In genomic region chr1:52602328-52603300, GRCh38 we compare ENCODE assay signal across 8 cellular contexts. TPM values are rescaled to one million over a fixed set of nuclear protein-coding genes. Genes with fewer than 3 reads are reported as not detected.
DNase-seq lines count a peak whose midpoint lies in the region; ATAC-seq and TF ChIP-seq lines count a peak whose summit lies in the region.

GPX7 (plus strand) TSS chr1:52602371; CDS start chr1:52602410, 39 bp downstream.

- peak within 1 kb of the TSS; percentile 30 for H3K4ac ChIP-seq in IMR-90 (ENCODE audit: low read depth, low read length)

- peak within 1 kb of the TSS; percentile 42 for H3K23ac ChIP-seq in IMR-90 (ENCODE audit: low read depth, low read length)

- H3K18ac ChIP-seq in IMR-90 (ENCODE audit: low read depth, low read length): peak within 1 kb of the TSS; percentile 32; the same call in 1 of the 2 replicates

- CTCF ChIA-PET in IMR-90 (lab: Yijun Ruan, JAX): interaction anchor here (0.5 kb wide), 1 partner anchor 34 kb away, joined by 6 read pairs; no protein-coding TSS in a partner anchor

- no peak for TF ChIP-seq POLR2A in IMR-90 (IDR thresholded peaks at IDR 0.05; ENCODE audit: low read depth, low read length)

- no peak for TF ChIP-seq CTCF in IMR-90 (conservative IDR thresholded peaks at IDR 0.05; ENCODE audit: low read depth, low read length)

- 14% methylated on average over 32 of the region's 90 CpGs; no CpG with 5 or more reads in 1 of the 2 experiments for WGBS in IMR-90 (ENCODE audit: extremely low coverage in 2 of 2, insufficient read length in 1 of 2), 2 experiments

- in situ Hi-C loops in IMR-90 (cut with MboI; ENCODE audit: low sequenced_read_pairs): no loop called here

- peak within 1 kb of the TSS; percentile 40; the same call in 1 of the 2 replicates for H2BK120ac ChIP-seq in IMR-90 (ENCODE audit: low read depth, low read length)

- H3K9me3 ChIP-seq in BLaER1 (no peaks in the 10 kb centered on the region), IMR-90 (ENCODE audit: control insufficient read depth, insufficient read depth, low read length) (no peaks in the 10 kb centered on the region)

- no peaks in the 10 kb centered on the region for H3K79me1 ChIP-seq in IMR-90 (ENCODE audit: low read depth in 1 of 2, low read length in 2 of 2)

- H2BK20ac ChIP-seq in IMR-90 (ENCODE audit: low read depth, low read length): no peak within 1 kb of the TSS

- dilution Hi-C loops in IMR-90 (cut with HindIII; ENCODE audit: low sequenced_read_pairs, unreplicated experiment): no loop called here

- H3K36me3 ChIP-seq in BLaER1 (peaks cover 33% of the 10 kb centered on the region), IMR-90 (ENCODE audit: control insufficient read depth, insufficient read depth, low read length) (no peaks in the 10 kb centered on the region)

- H3K27me3 ChIP-seq in BLaER1 (no peaks in the 10 kb centered on the region), IMR-90 (ENCODE audit: control insufficient read depth, insufficient read depth, low read length) (peaks cover 13% of the 10 kb centered on the region)

- H2AK5ac ChIP-seq in IMR-90 (ENCODE audit: low read depth, low read length): 0 out of 2 replicates have a peak within 1 kb of the TSS, but pooled peaks have one; percentile 9

- peak within 1 kb of the TSS; percentile 86 for H4K5ac ChIP-seq in IMR-90 (ENCODE audit: low read depth, low read length)

- H3K4me1 ChIP-seq in BLaER1 (peaks cover 44% of the 10 kb centered on the region), IMR-90 (ENCODE audit: control insufficient read depth, insufficient read depth, low read length) (peaks cover 5% of the 10 kb centered on the region; the same call in 1 of the 2 replicates)

- no peak within 1 kb of the TSS; the same call in 2 of the 3 replicates for H2BK15ac ChIP-seq in IMR-90 (ENCODE audit: low read depth, low read length)

- TF ChIP-seq RAD21 in IMR-90 (IDR thresholded peaks at IDR 0.05; ENCODE audit: low read length): no peak

- H3K9me1 ChIP-seq in IMR-90 (ENCODE audit: insufficient read depth, low read length): peaks cover 7% of the 10 kb centered on the region

- H3K56ac ChIP-seq in IMR-90 (ENCODE audit: extremely low read depth, insufficient read depth, low read length): no peak within 1 kb of the TSS

- H4K20me1 ChIP-seq in BLaER1: peaks cover 18% of the 10 kb centered on the region; the same call in 1 of the 2 replicates
- no peaks in the 10 kb centered on the region for H4K20me1 ChIP-seq in IMR-90 (ENCODE audit: insufficient read depth, low read length)

- H3K9ac ChIP-seq in BLaER1 (peak within 1 kb of the TSS; percentile 97), IMR-90 (ENCODE audit: low read depth, low read length) (peak within 1 kb of the TSS; percentile 61)

- H3K27ac ChIP-seq in BLaER1 (peak within 1 kb of the TSS; percentile 98), IMR-90 (ENCODE audit: insufficient read depth, low read length) (peak within 1 kb of the TSS; percentile 42; the same call in 1 of the 2 replicates), cingulate gyrus (ENCODE audit: low read depth, low read length) (peak within 1 kb of the TSS; percentile 42)

- peak; percentile 75 for ATAC-seq in IMR-90 (ENCODE audit: low read depth)
- peak; percentile 79 for ATAC-seq in left lobe of liver
- no peak for ATAC-seq in HG03159 (IDR thresholded peaks at IDR 0.05; ENCODE audit: unreplicated experiment)

- peak within 1 kb of the TSS; percentile 49 for H4K91ac ChIP-seq in IMR-90 (ENCODE audit: insufficient read depth, low read depth, low read length)

- H2AFZ ChIP-seq in IMR-90 (replicated peaks; ENCODE audit: low read length, poor library complexity): peak within 1 kb of the TSS; percentile 90

- H2AK9ac ChIP-seq in IMR-90 (replicated peaks; ENCODE audit: low read depth, low read length, poor library complexity): peak within 1 kb of the TSS; percentile 57

- intact Hi-C loops in IMR-90 (cut with micrococcal nuclease): no loop called here

- peak within 1 kb of the TSS; percentile 69 for H3K14ac ChIP-seq in IMR-90 (replicated peaks; ENCODE audit: low read depth, low read length)

- peak within 1 kb of the TSS; percentile 93 for H3K4me2 ChIP-seq in BLaER1
- H3K4me2 ChIP-seq in IMR-90 (ENCODE audit: low read depth, low read length): peak within 1 kb of the TSS; percentile 67; the same call in 1 of the 2 replicates

- no peak within 1 kb of the TSS for H2BK5ac ChIP-seq in IMR-90 (ENCODE audit: low read depth, low read length, poor library complexity, severe bottlenecking)

- DNase-seq in IMR-90: peak; percentile 39
- peak; percentile 48 to 55 for DNase-seq in activated CD4-positive, alpha-beta T cell treated with anti-CD3 and anti-CD28 coated beads for 4 hours
- peak; percentile 49 for DNase-seq in left lobe of liver (ENCODE audit: low spot score)
- DNase-seq in stimulated activated CD4-positive, alpha-beta T cell treated with anti-CD3 and anti-CD28 coated beads, Interleukin-1b, Interleukin-23, amount 100 ng/mL, for 4 hours (ENCODE audit: low read depth in 2 of 2): peak; percentile 28 to 49
- DNase-seq in kidney glomerular epithelial cell (lab: John Stamatoyannopoulos, UW): no peak

- H4K8ac ChIP-seq in IMR-90 (ENCODE audit: low read depth in 2 of 2, low read length in 2 of 2): peak within 1 kb of the TSS; percentile 20 to 82; a peak in 3 of 4 replicates

- POLR2A ChIA-PET in IMR-90 (lab: Charles Lee; ENCODE audit: unreplicated experiment): no interaction called here

- BruUV-seq in IMR-90 (replicated peaks; lab: Mats Ljungman, UMichigan): no TSS peak

- H3K4me3 ChIP-seq in BLaER1: peak within 1 kb of the TSS; percentile 87
- peak within 1 kb of the TSS; percentile 34 for H3K4me3 ChIP-seq in IMR-90 (ENCODE audit: insufficient read depth, low read depth, low read length)

TF ChIP-seq in IMR-90, 13 proteins besides CTCF, POLR2A, EP300 and RAD21:
- no peak for TF ChIP-seq MAFK (IDR thresholded peaks at IDR 0.05; ENCODE audit: low read depth, low read length)
- TF ChIP-seq MAZ (IDR thresholded peaks at IDR 0.05; ENCODE audit: borderline replicate concordance, low read depth, low read length): no peak
- TF ChIP-seq RFX5 (IDR thresholded peaks at IDR 0.05; ENCODE audit: low read depth, low read length): no peak
- TF ChIP-seq USF2 (IDR thresholded peaks at IDR 0.05; ENCODE audit: low read depth, low read length): no peak
- no peak for TF ChIP-seq NFE2L2 (IDR thresholded peaks at IDR 0.05; ENCODE audit: low read depth, low read length)
- no peak for TF ChIP-seq SMC3 (IDR thresholded peaks at IDR 0.05; ENCODE audit: low read depth, low read length)
- no peak for TF ChIP-seq RCOR1 (IDR thresholded peaks at IDR 0.05; ENCODE audit: insufficient replicate concordance, low read length)
- no peak for TF ChIP-seq CHD1 (IDR thresholded peaks at IDR 0.05; ENCODE audit: low read depth, low read length)
- TF ChIP-seq CEBPB (IDR thresholded peaks at IDR 0.05; ENCODE audit: low read depth, low read length): no peak
- no peak for TF ChIP-seq FOS (IDR thresholded peaks at IDR 0.05; ENCODE audit: low read depth, low read length)
- TF ChIP-seq ELK1 (IDR thresholded peaks at IDR 0.05; ENCODE audit: borderline replicate concordance, low read depth, low read length): no peak
- TF ChIP-seq BHLHE40 (IDR thresholded peaks at IDR 0.05; ENCODE audit: low read depth, low read length): no peak
- no peak for TF ChIP-seq MXI1 (IDR thresholded peaks at IDR 0.05; ENCODE audit: borderline replicate concordance, low read depth, low read length)

RNA-seq across cellular contexts. Expression of gene GPX7, which starts in this region (rescaled TPM):
- total RNA-seq in IMR-90 (2012; rRNA removed) (3.1 and 3.4 TPM in 2 replicates), left lobe of liver (2.1 TPM)
- 3.2 and 3.8 TPM in 2 replicates for polyA plus RNA-seq in IMR-90 (2012; rRNA removed)
- polyA plus RNA-seq in IMR-90 (2012; cell fraction: cytosol; rRNA removed): 0.90 and 4.0 TPM in 2 replicates
- 2.0 and 2.5 TPM in 2 replicates for polyA plus RNA-seq in IMR-90 (2012; cell fraction: nucleus; rRNA removed; ENCODE audit: low replicate concordance)

Comparison
In these comparisons a context has a peak if more than half of its experiments do, and no peak if none do; other contexts are left out.
1. H3K27ac ChIP-seq: peak in every context shown above with its lines; median percentile 98 in BLaER1; 42 in IMR-90; 42 in cingulate gyrus.